In the genomic region with DNA sequence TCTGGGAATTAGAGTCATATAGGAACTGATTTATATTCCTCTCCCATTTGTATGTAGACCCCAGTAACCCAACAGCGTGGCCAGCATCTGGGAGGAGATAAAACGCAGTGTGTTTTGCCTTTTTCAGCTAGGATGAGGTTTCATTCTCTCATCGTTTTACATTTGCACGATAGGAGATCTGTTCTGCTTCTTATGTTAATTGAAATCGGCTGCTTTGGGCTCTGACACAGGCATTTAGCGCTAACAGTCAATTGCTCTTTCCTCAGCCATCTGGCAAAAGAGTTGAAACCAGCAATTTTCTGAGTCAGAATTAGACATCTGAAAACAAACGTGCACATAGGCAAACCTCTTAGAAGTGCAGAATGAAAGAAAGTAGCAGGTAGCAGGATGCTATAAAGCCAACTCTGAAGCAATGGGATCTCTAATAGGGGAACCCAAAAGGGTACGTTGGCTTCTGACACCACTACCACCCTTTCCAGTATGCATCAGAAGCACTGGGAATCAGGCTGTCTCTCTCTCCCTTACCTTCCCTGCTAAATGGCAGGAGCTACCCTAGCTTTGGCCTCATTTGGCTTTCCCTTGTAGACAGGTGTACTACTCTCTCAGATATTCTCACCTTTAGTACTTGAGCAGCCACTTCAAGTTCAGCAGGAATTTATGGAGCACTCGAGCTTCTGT, we compare ENCODE assay signal across 9 cellular contexts.
DNase-seq lines count a peak whose midpoint lies in the region; ATAC-seq and TF ChIP-seq lines count a peak whose summit lies in the region.
"Had no signal": no experiment of that assay in that cellular context is flagged by ENCODE, and none has a peak within 500 bp of the region (broad histone marks: within the 10 kb centered on the region; RNA-seq: fewer than 3 reads in every experiment).

No MANE protein-coding gene starts in this region.

- ATAC-seq in HG03097 (IDR thresholded peaks at IDR 0.05; ENCODE audit: low FRiP score, unreplicated experiment): no peak

- H3K4me1 ChIP-seq in prostate gland (replicated peaks): no peaks in the 10 kb centered on the region

- H3K36me3 ChIP-seq in prostate gland: no peaks in the 10 kb centered on the region

- H3K9me3 ChIP-seq in prostate gland: no peaks in the 10 kb centered on the region

- intact Hi-C loops in prostate gland (cut with DNase I): loop anchor here (10.0 kb wide), 2 partner anchors 88 to 532 kb away; a partner anchor contains a TSS
- intact Hi-C loops in dorsolateral prefrontal cortex (cut with DNase I): no loop called here

- CTCF ChIA-PET in AG04449 (lab: Yijun Ruan, JAX): interaction anchor here (1.2 to 1.6 kb wide), 2 partner anchors 9 to 285 kb away, joined by 3 to 5 read pairs; no protein-coding TSS in a partner anchor

- H3K27ac ChIP-seq in prostate gland: no peak overlapping the region
- H3K27ac ChIP-seq in dorsolateral prefrontal cortex: peak overlapping the region in 10 of 59 donors; percentile 5 to 49 (median 23)

- DNase-seq in AG04449 (ENCODE audit: low read depth, low spot score) (peak; percentile 54), GM12865 (ENCODE audit: low read depth) (peak; percentile 22), NCI-H446 treated with DMSO at 0.1 percent for 48 hours (lab: John Stamatoyannopoulos, UW) (peak; percentile 76), fibroblast of mammary gland (ENCODE audit: low read depth) (peak; percentile 94), prostate gland (ENCODE audit: low spot score) (no peak), HuH-7 (ENCODE audit: low spot score) (no peak), dorsolateral prefrontal cortex (no peak)
- DNase-seq: stimulated activated CD4-positive, alpha-beta T cell treated with anti-CD3 and anti-CD28 coated beads, Interleukin-4, amount 100 ng/mL, for 1 hour had no signal

- POLR2A ChIA-PET in AG04449 (lab: Yijun Ruan, JAX): no interaction called here

- no peak for TF ChIP-seq POLR2A in prostate gland (IDR thresholded peaks at IDR 0.05)

- H3K4me3 ChIP-seq in AG04449 (ENCODE audit: low read depth, low read length): peak overlapping the region; percentile 31
- H3K4me3 ChIP-seq in GM12865 (ENCODE audit: low read depth, low read length): no peak overlapping the region
- H3K4me3 ChIP-seq in fibroblast of mammary gland (ENCODE audit: control insufficient read depth, low read depth, low read length): peak overlapping the region; percentile 16
- H3K4me3 ChIP-seq in prostate gland: no peak overlapping the region
- peak overlapping the region in 14 of 59 donors; percentile 3 to 37 (median 16) for H3K4me3 ChIP-seq in dorsolateral prefrontal cortex

- 48% methylated on average over 9 of the region's 9 CpGs for WGBS in prostate gland

- H3K27me3 ChIP-seq in prostate gland (replicated peaks; ENCODE audit: insufficient read depth): no peaks in the 10 kb centered on the region
- no peaks in the 10 kb centered on the region for H3K27me3 ChIP-seq in dorsolateral prefrontal cortex

- TF ChIP-seq CTCF in AG04449 (IDR thresholded peaks at IDR 0.05; ENCODE audit: insufficient read depth, low read length, missing control alignments): no peak
- TF ChIP-seq CTCF in GM12865 (IDR thresholded peaks at IDR 0.05; ENCODE audit: insufficient read depth, low read depth, low read length, missing control alignments): no peak
- TF ChIP-seq CTCF in fibroblast of mammary gland (conservative IDR thresholded peaks at IDR 0.05; ENCODE audit: control insufficient read depth, insufficient read depth, low read depth, low read length): no peak
- no peak for TF ChIP-seq CTCF in prostate gland (IDR thresholded peaks at IDR 0.05)
- TF ChIP-seq CTCF in dorsolateral prefrontal cortex (IDR thresholded peaks at IDR 0.05 in 54 of 56, conservative IDR thresholded peaks at IDR 0.05 in 2 of 56; ENCODE audit: low read depth in 1 of 56, partially characterized antibody in 56 of 56): no peak

Comparison
In these comparisons a context has a peak if more than half of its experiments do, and no peak if none do; other contexts are left out.
1. DNase-seq: peak in AG04449 (single experiment), GM12865 (single experiment), NCI-H446 treated with DMSO at 0.1 percent for 48 hours (single experiment) and fibroblast of mammary gland (single experiment); none in prostate gland (single experiment), HuH-7 (single experiment) and dorsolateral prefrontal cortex (0 of 10).
2. H3K4me3 ChIP-seq: peak in AG04449 (single experiment) and fibroblast of mammary gland (single experiment); none in GM12865 (single experiment) and prostate gland (0 of 2).